Comparison of ENCODE assay signal across 1 cellular context in genomic region chr1:1461721-1462317, GRCh38.
TF ChIP-seq lines count a peak whose summit lies in the region.

No MANE protein-coding gene starts in this region.

TF ChIP-seq in IMR-90, 13 proteins besides CTCF, POLR2A, EP300 and RAD21:
- TF ChIP-seq RCOR1 (IDR thresholded peaks at IDR 0.05; ENCODE audit: insufficient replicate concordance, low read length) (no peak), ELK1 (IDR thresholded peaks at IDR 0.05; ENCODE audit: borderline replicate concordance, low read depth, low read length) (no peak), BHLHE40 (IDR thresholded peaks at IDR 0.05; ENCODE audit: low read depth, low read length) (no peak), MAZ (IDR thresholded peaks at IDR 0.05; ENCODE audit: borderline replicate concordance, low read depth, low read length) (no peak), CHD1 (IDR thresholded peaks at IDR 0.05; ENCODE audit: low read depth, low read length) (no peak), MXI1 (IDR thresholded peaks at IDR 0.05; ENCODE audit: borderline replicate concordance, low read depth, low read length) (no peak), NFE2L2 (IDR thresholded peaks at IDR 0.05; ENCODE audit: low read depth, low read length) (no peak)
